Comparison of ENCODE assay signal across 24 cellular contexts in genomic region chr9:135228983-135229625, GRCh38.
"Had no signal": no experiment of that assay in that cellular context is flagged by ENCODE, and none has a peak within 500 bp of the region (broad histone marks: within the 10 kb centered on the region; RNA-seq: fewer than 3 reads in every experiment).

No MANE protein-coding gene starts in this region.

- H2AFZ ChIP-seq: neural progenitor cell had no signal

- H3K4me3 ChIP-seq: body of pancreas, cardiac muscle cell, gastroesophageal sphincter, left lung, neural progenitor cell, sigmoid colon, transverse colon had no signal

- H3K27me3 ChIP-seq: body of pancreas, cardiac muscle cell, neural progenitor cell had no signal

- H3K9ac ChIP-seq: neural progenitor cell had no signal

- H3K4me1 ChIP-seq: gastroesophageal sphincter, left lung, sigmoid colon, transverse colon had no signal

- FAIRE-seq: endothelial cell of umbilical vein, small intestine, TTC549, urothelium cell line had no signal

- DNase-seq: activated CD4-positive, alpha-beta T cell treated with anti-CD3 and anti-CD28 coated beads for 48 hours; activated CD4-positive, alpha-beta T cell treated with anti-CD3 and anti-CD28 coated beads, Interleukin-2, amount 50 U/mL, for 48 hours; activated CD8-positive, alpha-beta memory T cell treated with anti-CD3 and anti-CD28 coated beads for 24 hours; activated effector memory CD4-positive, alpha-beta T cell treated with Interleukin-2 at 50 U/mL for 16 hours; activated naive CD4-positive, alpha-beta T cell treated with Interleukin-2 at 50 U/mL for 16 hours; anterior cingulate cortex; cortex of kidney; effector memory CD8-positive, alpha-beta T cell; kidney glomerular epithelial cell; naive thymus-derived CD4-positive, alpha-beta T cell; small intestine; stimulated activated CD4-positive, alpha-beta T cell treated with anti-CD3 and anti-CD28 coated beads, Interleukin-1b, Interleukin-23, amount 100 ng/mL, for 48 hours; stimulated activated naive CD4-positive, alpha-beta T cell; transverse colon had no signal

- H3K4me2 ChIP-seq: neural progenitor cell had no signal

- H3K36me3 ChIP-seq: cardiac muscle cell, gastroesophageal sphincter, left lung, neural progenitor cell, sigmoid colon, transverse colon had no signal

- ATAC-seq: effector memory CD8-positive, alpha-beta T cell; gastroesophageal sphincter; left lung; naive thymus-derived CD4-positive, alpha-beta T cell had no signal

- H3K27ac ChIP-seq: body of pancreas, cardiac muscle cell, gastroesophageal sphincter, left lung, neural progenitor cell, sigmoid colon, transverse colon, VCaP had no signal
